8 cellular contexts compared by ENCODE assay signal in the genomic region with DNA sequence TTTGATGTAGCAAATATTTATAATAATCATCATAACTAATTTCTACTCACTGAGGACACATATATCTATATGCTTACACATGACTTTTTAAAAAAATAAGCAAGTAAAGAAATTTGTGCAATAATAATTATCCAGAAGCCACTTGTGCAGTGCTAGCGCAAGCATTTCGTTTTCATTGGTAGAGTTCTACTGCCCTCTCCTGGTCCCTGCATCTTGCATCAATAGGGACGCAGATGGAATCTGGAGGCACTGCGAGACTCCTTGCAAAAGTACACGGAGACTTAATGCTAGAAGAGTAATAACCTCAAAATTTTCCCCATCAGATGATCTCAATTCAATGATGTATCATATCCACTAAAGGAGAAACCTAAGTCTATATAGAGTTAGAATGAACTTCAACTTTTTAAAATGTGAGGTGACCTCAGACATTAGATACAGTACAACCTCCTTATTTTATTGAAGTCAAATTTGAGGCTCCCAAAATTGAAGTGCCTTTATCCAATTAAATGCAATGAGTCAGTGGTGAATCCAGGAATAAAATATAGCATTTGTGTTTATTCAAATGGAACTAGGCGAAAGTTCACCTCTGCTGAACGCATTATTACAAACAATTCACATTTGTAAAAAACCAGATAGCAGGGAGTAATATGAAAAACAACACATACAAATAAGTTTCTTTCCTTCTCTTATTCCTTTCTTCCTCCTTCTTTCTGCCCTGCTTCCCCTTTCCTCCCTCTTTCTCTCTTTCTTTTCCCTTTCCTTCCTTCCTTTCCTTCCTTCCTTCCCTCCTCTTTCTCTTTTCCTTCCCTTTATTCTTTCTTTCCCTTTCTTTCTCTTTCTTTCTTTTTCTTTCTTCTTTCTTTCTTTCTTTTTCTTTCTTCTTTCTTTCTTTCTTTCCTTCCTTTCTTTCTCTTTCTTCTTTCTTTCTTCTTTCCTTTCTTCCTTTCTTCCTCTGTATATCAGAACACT.
DNase-seq lines count a peak whose midpoint lies in the region; ATAC-seq, FAIRE-seq and TF ChIP-seq lines count a peak whose summit lies in the region.

No MANE protein-coding gene starts in this region.

- H3K4me1 ChIP-seq in endothelial cell of umbilical vein (ENCODE audit: control insufficient read depth, extremely low read depth, insufficient read depth, low read length) (no peaks in the 10 kb centered on the region), thyroid gland (no peaks in the 10 kb centered on the region)

- H3K79me2 ChIP-seq in endothelial cell of umbilical vein (ENCODE audit: control insufficient read depth, insufficient read depth, low read length): no peaks in the 10 kb centered on the region

- ATAC-seq in GM19043 (IDR thresholded peaks at IDR 0.05; ENCODE audit: low read depth, unreplicated experiment) (peak; percentile 90), HG03342 (IDR thresholded peaks at IDR 0.05; ENCODE audit: unreplicated experiment) (peak; percentile 91)

- peak overlapping the region; percentile 59 for H2AFZ ChIP-seq in endothelial cell of umbilical vein (ENCODE audit: low read depth, low read length)

- TF ChIP-seq CTCF in endothelial cell of umbilical vein (IDR thresholded peaks at IDR 0.05; ENCODE audit: extremely low read depth in 1 of 2, insufficient read depth in 1 of 2, low read depth in 1 of 2, low read length in 2 of 2): peak; percentile 70 to 87
- peak; percentile 18 to 84 (median 66) for TF ChIP-seq CTCF in thyroid gland (IDR thresholded peaks at IDR 0.05)

- H3K9me1 ChIP-seq in endothelial cell of umbilical vein (replicated peaks; ENCODE audit: control insufficient read depth, extremely low read depth, insufficient read depth, low read length): no peaks in the 10 kb centered on the region

- CTCF ChIA-PET in endothelial cell of umbilical vein (lab: Charles Lee): interaction anchor here (0.7 to 2.0 kb wide), 8 partner anchors 10 to 1160 kb away, joined by 3 to 12 read pairs (median 3); no protein-coding TSS in a partner anchor

- H3K36me3 ChIP-seq in endothelial cell of umbilical vein (ENCODE audit: control insufficient read depth in 2 of 2, extremely low read depth in 1 of 2, insufficient read depth in 2 of 2, low read length in 2 of 2) (no peaks in the 10 kb centered on the region), thyroid gland (no peaks in the 10 kb centered on the region)

- H4K20me1 ChIP-seq in endothelial cell of umbilical vein (replicated peaks; ENCODE audit: control insufficient read depth, extremely low read depth, insufficient read depth, low read length): no peaks in the 10 kb centered on the region

- H3K9me3 ChIP-seq in endothelial cell of umbilical vein (replicated peaks; ENCODE audit: control insufficient read depth, insufficient read depth, low read length): no peaks in the 10 kb centered on the region
- no peaks in the 10 kb centered on the region for H3K9me3 ChIP-seq in thyroid gland

- WGBS in thyroid gland, 2 donors: 22 to 24% methylated on average over 7 of the region's 7 CpGs

- peak; percentile 86 for FAIRE-seq in endothelial cell of umbilical vein (lab: Jason Lieb, UNC)

- H3K27ac ChIP-seq in endothelial cell of umbilical vein (ENCODE audit: insufficient read depth, low read depth, low read length) (no peak overlapping the region), thyroid gland (no peak overlapping the region)

- no peak overlapping the region for H3K4me2 ChIP-seq in endothelial cell of umbilical vein (ENCODE audit: insufficient read depth, low read length)

- intact Hi-C loops in endothelial cell of umbilical vein (cut with micrococcal nuclease): loop anchor here (1.0 to 10.0 kb wide), 9 partner anchors 150 to 1330 kb away; a partner anchor contains a TSS
- intact Hi-C loops in thyroid gland (cut with DNase I): no loop called here

- no TSS peak for BruUV-seq in endothelial cell of umbilical vein (replicated peaks; lab: Mats Ljungman, UMichigan)

- no peaks in the 10 kb centered on the region for H3K27me3 ChIP-seq in endothelial cell of umbilical vein (ENCODE audit: control insufficient read depth in 2 of 2, insufficient read depth in 2 of 2, low read length in 2 of 2)
- H3K27me3 ChIP-seq in thyroid gland: no peaks in the 10 kb centered on the region

- H3K4me3 ChIP-seq in endothelial cell of umbilical vein (replicated peaks in 1 of 3; ENCODE audit: insufficient read depth in 1 of 3, low read depth in 1 of 3, low read length in 3 of 3) (no peak overlapping the region), thyroid gland (replicated peaks in 1 of 3) (no peak overlapping the region)

- no peak for TF ChIP-seq POLR2A in endothelial cell of umbilical vein (IDR thresholded peaks at IDR 0.05; ENCODE audit: low read depth, low read length)
- no peak for TF ChIP-seq POLR2A in thyroid gland (IDR thresholded peaks at IDR 0.05)

- POLR2A ChIA-PET in endothelial cell of umbilical vein (lab: Charles Lee): no interaction called here

- no peak overlapping the region for H3K9ac ChIP-seq in endothelial cell of umbilical vein (replicated peaks; ENCODE audit: extremely low read depth, insufficient read depth, low read length)

- dilution Hi-C loops in endothelial cell of umbilical vein (cut with MboI; ENCODE audit: extremely low pct_ligation_motif_present, low sequenced_read_pairs): no loop called here

- DNase-seq in CMK (ENCODE audit: low read depth): peak; percentile 70
- peak; percentile 47 to 81 for DNase-seq in NCI-H446 (lab: John Stamatoyannopoulos, UW)
- peak; percentile 56 for DNase-seq in activated CD4-positive, alpha-beta T cell treated with anti-CD3 and anti-CD28 coated beads for 48 hours
- DNase-seq in endothelial cell of umbilical vein (ENCODE audit: low read depth, low spot score): peak; percentile 86
- peak; percentile 71 for DNase-seq in midbrain (lab: John Stamatoyannopoulos, UW)
- peak; percentile 33 to 58 for DNase-seq in thyroid gland

TF ChIP-seq in endothelial cell of umbilical vein, 7 proteins besides CTCF, POLR2A, EP300 and RAD21:
- TF ChIP-seq POLR2AphosphoS5 (IDR thresholded peaks at IDR 0.05; ENCODE audit: insufficient read depth, low read depth, low read length) (no peak), JUN (IDR thresholded peaks at IDR 0.05; ENCODE audit: borderline replicate concordance, insufficient read depth, insufficient read length, low read depth) (no peak), EZH2 (IDR thresholded peaks at IDR 0.05; ENCODE audit: borderline replicate concordance, low read depth, low read length, severe bottlenecking) (no peak), MYC (IDR thresholded peaks at IDR 0.05; ENCODE audit: low read depth, low read length) (no peak), FOS (IDR thresholded peaks at IDR 0.05; ENCODE audit: borderline replicate concordance, insufficient read depth, low read length) (no peak), GATA2 (IDR thresholded peaks at IDR 0.05; ENCODE audit: insufficient read depth, insufficient read length, low read depth, low read length) (no peak)
- TF ChIP-seq, protein P1, sequence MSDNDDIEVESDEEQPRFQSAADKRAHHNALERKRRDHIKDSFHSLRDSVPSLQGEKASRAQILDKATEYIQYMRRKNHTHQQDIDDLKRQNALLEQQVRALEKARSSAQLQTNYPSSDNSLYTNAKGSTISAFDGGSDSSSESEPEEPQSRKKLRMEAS (IDR thresholded peaks at IDR 0.05; ENCODE audit: insufficient read depth, insufficient read length): no peak
